Comparison of ENCODE assay signal across 15 cellular contexts in the genomic region with DNA sequence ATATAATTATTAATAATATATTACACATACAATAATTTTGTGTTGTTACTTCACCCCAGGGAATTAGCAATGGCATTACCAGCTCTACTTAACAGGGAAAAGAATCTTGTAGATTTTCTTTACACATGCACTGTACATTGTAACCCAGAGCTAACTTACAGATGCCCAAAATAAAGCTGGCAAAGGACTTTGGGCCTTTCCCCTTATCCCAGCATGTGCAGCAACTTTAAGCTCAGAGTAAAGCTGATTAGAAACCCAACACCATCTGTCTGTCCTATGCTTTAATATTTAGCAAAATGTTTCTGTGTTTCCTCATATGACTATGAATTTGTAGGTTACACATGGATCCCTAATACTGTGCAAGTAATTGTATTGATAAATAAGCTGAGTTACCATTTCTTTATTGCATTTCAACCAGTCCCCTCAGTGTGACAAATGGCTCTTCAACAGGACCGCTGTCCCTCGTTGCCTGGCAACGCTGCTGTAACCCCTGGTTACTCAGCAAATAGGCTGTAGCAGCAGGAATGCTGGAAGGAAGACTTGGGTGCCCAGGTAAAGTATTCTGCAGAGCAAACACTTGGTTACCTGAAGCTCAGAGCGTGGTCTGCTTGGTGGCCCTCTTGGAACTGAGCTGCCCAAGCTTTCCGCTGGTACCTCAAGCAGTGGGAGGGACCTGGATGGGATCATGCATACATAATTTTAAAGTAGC. TPM values are rescaled to one million over a fixed set of nuclear protein-coding genes. Genes with fewer than 3 reads are reported as not detected.
DNase-seq lines count a peak whose midpoint lies in the region; ATAC-seq, FAIRE-seq and TF ChIP-seq lines count a peak whose summit lies in the region.
"Had no signal": no experiment of that assay in that cellular context is flagged by ENCODE, and none has a peak within 500 bp of the region (broad histone marks: within the 10 kb centered on the region; RNA-seq: fewer than 3 reads in every experiment).

A gene with protein sequence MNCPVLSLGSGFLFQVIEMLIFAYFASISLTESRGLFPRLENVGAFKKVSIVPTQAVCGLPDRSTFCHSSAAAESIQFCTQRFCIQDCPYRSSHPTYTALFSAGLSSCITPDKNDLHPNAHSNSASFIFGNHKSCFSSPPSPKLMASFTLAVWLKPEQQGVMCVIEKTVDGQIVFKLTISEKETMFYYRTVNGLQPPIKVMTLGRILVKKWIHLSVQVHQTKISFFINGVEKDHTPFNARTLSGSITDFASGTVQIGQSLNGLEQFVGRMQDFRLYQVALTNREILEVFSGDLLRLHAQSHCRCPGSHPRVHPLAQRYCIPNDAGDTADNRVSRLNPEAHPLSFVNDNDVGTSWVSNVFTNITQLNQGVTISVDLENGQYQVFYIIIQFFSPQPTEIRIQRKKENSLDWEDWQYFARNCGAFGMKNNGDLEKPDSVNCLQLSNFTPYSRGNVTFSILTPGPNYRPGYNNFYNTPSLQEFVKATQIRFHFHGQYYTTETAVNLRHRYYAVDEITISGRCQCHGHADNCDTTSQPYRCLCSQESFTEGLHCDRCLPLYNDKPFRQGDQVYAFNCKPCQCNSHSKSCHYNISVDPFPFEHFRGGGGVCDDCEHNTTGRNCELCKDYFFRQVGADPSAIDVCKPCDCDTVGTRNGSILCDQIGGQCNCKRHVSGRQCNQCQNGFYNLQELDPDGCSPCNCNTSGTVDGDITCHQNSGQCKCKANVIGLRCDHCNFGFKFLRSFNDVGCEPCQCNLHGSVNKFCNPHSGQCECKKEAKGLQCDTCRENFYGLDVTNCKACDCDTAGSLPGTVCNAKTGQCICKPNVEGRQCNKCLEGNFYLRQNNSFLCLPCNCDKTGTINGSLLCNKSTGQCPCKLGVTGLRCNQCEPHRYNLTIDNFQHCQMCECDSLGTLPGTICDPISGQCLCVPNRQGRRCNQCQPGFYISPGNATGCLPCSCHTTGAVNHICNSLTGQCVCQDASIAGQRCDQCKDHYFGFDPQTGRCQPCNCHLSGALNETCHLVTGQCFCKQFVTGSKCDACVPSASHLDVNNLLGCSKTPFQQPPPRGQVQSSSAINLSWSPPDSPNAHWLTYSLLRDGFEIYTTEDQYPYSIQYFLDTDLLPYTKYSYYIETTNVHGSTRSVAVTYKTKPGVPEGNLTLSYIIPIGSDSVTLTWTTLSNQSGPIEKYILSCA (N-terminal part only) (minus strand): TSS at position 628 of the 709 bp plus-strand sequence. CDS start 1,112 bp downstream, outside the sequence.

- TF ChIP-seq CTCF in Caco-2 (IDR thresholded peaks at IDR 0.05; ENCODE audit: insufficient read depth in 1 of 2, low read depth in 1 of 2, low read length in 1 of 2, severe bottlenecking in 1 of 2, unreplicated experiment in 1 of 2) (no peak), HepG2 (CRISPR knock-in tag; IDR thresholded peaks at IDR 0.05) (no peak)

- 14% methylated on average over 5 of the region's 5 CpGs for WGBS in HepG2 (ENCODE audit: low lambda C conversion rate)

- H3K4me3 ChIP-seq in Caco-2 (ENCODE audit: low read depth, low read length) (no peak within 1 kb of the TSS), HepG2 (replicated peaks in 1 of 3; ENCODE audit: insufficient read depth in 1 of 3, low read depth in 2 of 3, low read length in 3 of 3) (no peak within 1 kb of the TSS)

- no peak within 1 kb of the TSS for H3K4me2 ChIP-seq in HepG2 (ENCODE audit: low read depth, low read length)

- H3K9me3 Mint-ChIP-seq in Caco-2 (ENCODE audit: unreplicated experiment): no peaks in the 10 kb centered on the region
- H3K9me3 Mint-ChIP-seq: activated naive CD8-positive, alpha-beta T cell treated with anti-CD3 and anti-CD28 coated beads for 36 hours had no signal

- no peaks in the 10 kb centered on the region for H3K27me3 Mint-ChIP-seq in Caco-2 (ENCODE audit: insufficient read depth, unreplicated experiment)
- H3K27me3 Mint-ChIP-seq: activated naive CD8-positive, alpha-beta T cell treated with anti-CD3 and anti-CD28 coated beads for 36 hours had no signal

- no peak within 1 kb of the TSS for H3K27ac ChIP-seq in substantia nigra (ENCODE audit: low read depth, low read length, poor library complexity, severe bottlenecking)
- H3K27ac ChIP-seq in HepG2 (ENCODE audit: extremely low read length, insufficient read depth, low read length): no peak within 1 kb of the TSS

- no peak within 1 kb of the TSS for H3K4me3 Mint-ChIP-seq in Caco-2 (ENCODE audit: unreplicated experiment)
- H3K4me3 Mint-ChIP-seq: activated naive CD8-positive, alpha-beta T cell treated with anti-CD3 and anti-CD28 coated beads for 36 hours had no signal

- DNase-seq in Caco-2 (peak; percentile 15 to 43), NCI-H1417 treated with DMSO at 0.1 percent for 48 hours (lab: John Stamatoyannopoulos, UW) (peak; percentile 22), NCI-H774 (lab: John Stamatoyannopoulos, UW) (peak; percentile 83), iPS-NIHi7 (ENCODE audit: extremely low spot score) (peak; percentile 21), substantia nigra (lab: John Stamatoyannopoulos, UW) (no peak), HepG2 (ENCODE audit: low spot score) (no peak), DMS79 (lab: John Stamatoyannopoulos, UW) (no peak)
- no peak for DNase-seq in stimulated activated CD4-positive, alpha-beta T cell treated with anti-CD3 and anti-CD28 coated beads, Interleukin-15, amount 100 ng/mL, for 24 hours
- DNase-seq: activated CD4-positive, CD25-positive, alpha-beta regulatory T cell; activated naive CD8-positive, alpha-beta T cell treated with anti-CD3 and anti-CD28 coated beads for 36 hours; central memory CD4-positive, alpha-beta T cell; DND-41; stimulated activated CD4-positive, alpha-beta T cell treated with anti-CD3 and anti-CD28 coated beads, Interleukin-1b, Interleukin-23, amount 100 ng/mL, for 48 hours had no signal

- H3K27ac Mint-ChIP-seq in Caco-2 (ENCODE audit: unreplicated experiment): no peak within 1 kb of the TSS
- H3K27ac Mint-ChIP-seq: activated naive CD8-positive, alpha-beta T cell treated with anti-CD3 and anti-CD28 coated beads for 36 hours had no signal

- no peak within 1 kb of the TSS for H3K9ac ChIP-seq in HepG2 (ENCODE audit: insufficient read depth, low read depth, low read length)

- ATAC-seq in HepG2: no peak

- H3K36me3 ChIP-seq in Caco-2 (ENCODE audit: control insufficient read depth, insufficient read depth, low read length): no peaks in the 10 kb centered on the region
- H3K36me3 ChIP-seq in HepG2 (replicated peaks in 1 of 2; ENCODE audit: control insufficient read depth in 1 of 2, insufficient read depth in 2 of 2, low read length in 2 of 2): no peaks in the 10 kb centered on the region

- H3K9me3 ChIP-seq in Caco-2: no peaks in the 10 kb centered on the region
- no peaks in the 10 kb centered on the region for H3K9me3 ChIP-seq in HepG2 (ENCODE audit: low read length)

- H3K27me3 ChIP-seq in Caco-2 (replicated peaks; ENCODE audit: control insufficient read depth, insufficient read depth, low read length) (no peaks in the 10 kb centered on the region), HepG2 (ENCODE audit: control insufficient read depth in 1 of 2, insufficient read depth in 2 of 2, low read length in 2 of 2) (no peaks in the 10 kb centered on the region)

- H3K36me3 Mint-ChIP-seq in Caco-2 (ENCODE audit: insufficient read depth, unreplicated experiment): no peaks in the 10 kb centered on the region
- H3K36me3 Mint-ChIP-seq: activated naive CD8-positive, alpha-beta T cell treated with anti-CD3 and anti-CD28 coated beads for 36 hours had no signal

- POLR2A ChIA-PET in Caco-2 (lab: Charles Lee) (no interaction called here), HepG2 (lab: Yijun Ruan, JAX) (no interaction called here)

- CTCF ChIA-PET in Caco-2 (lab: Charles Lee) (no interaction called here), HepG2 (lab: Yijun Ruan, JAX; ENCODE audit: low intra/inter-chr PET ratio, low total read pairs) (no interaction called here)

- no peak for TF ChIP-seq RAD21 in HepG2 (CRISPR knock-in tag; IDR thresholded peaks at IDR 0.05)

- H3K4me1 ChIP-seq in Caco-2 (peaks cover 20% of the 10 kb centered on the region), HepG2 (ENCODE audit: insufficient read depth, low read length) (no peaks in the 10 kb centered on the region)

- TF ChIP-seq EP300 in HepG2 (IDR thresholded peaks at IDR 0.05; ENCODE audit: low read depth in 2 of 2, low read length in 2 of 2) (no peak), HepG2 (CRISPR knock-in tag; IDR thresholded peaks at IDR 0.05; ENCODE audit: borderline replicate concordance) (no peak)

- intact Hi-C loops in Caco-2 (cut with micrococcal nuclease; ENCODE audit: unreplicated experiment) (loop anchor here (10.0 kb wide), 1 partner anchor 198 kb away; no protein-coding TSS in a partner anchor), HepG2 (cut with micrococcal nuclease; ENCODE audit: unreplicated experiment) (no loop called here)

- no peak for FAIRE-seq in HepG2 (lab: Jason Lieb, UNC)
- FAIRE-seq: HTR-8/SVneo had no signal

- in situ Hi-C loops in HepG2 (cut with HindIII; ENCODE audit: extremely low pct_ligation_motif_present, low pct_unique_long_range_greater_than_20kb): no loop called here

- H3K4me1 Mint-ChIP-seq in Caco-2 (ENCODE audit: low read depth, unreplicated experiment): peaks cover 6% of the 10 kb centered on the region
- H3K4me1 Mint-ChIP-seq: activated naive CD8-positive, alpha-beta T cell treated with anti-CD3 and anti-CD28 coated beads for 36 hours had no signal

- no peak within 1 kb of the TSS for H2AFZ ChIP-seq in HepG2 (ENCODE audit: low read length)

- TF ChIP-seq POLR2A in HepG2 (IDR thresholded peaks at IDR 0.05; ENCODE audit: insufficient read depth in 1 of 2, low read depth in 2 of 2, low read length in 2 of 2): no peak

- H4K20me1 ChIP-seq in HepG2 (ENCODE audit: insufficient read depth, low read length): no peaks in the 10 kb centered on the region

- BruUV-seq in Caco-2 (replicated peaks; lab: Mats Ljungman, UMichigan): no TSS peak
- BruUV-seq in HepG2 (replicated peaks; lab: Mats Ljungman, UMichigan): no TSS peak

- H3K79me2 ChIP-seq in HepG2 (ENCODE audit: insufficient read depth, low read length): no peaks in the 10 kb centered on the region

RNA-seq across cellular contexts. Expression of the gene that starts here (rescaled TPM):
- total RNA-seq in Caco-2 (2022): 0.11 and 0.26 TPM in 2 replicates
- total RNA-seq in HepG2 (2016; rRNA removed; fragmentation: Illumina TruSeq; extraction: Trizol): 0.01 and 0.02 TPM in 2 replicates
- total RNA-seq in HepG2 (2016; cell fraction: cytosol; rRNA removed; fragmentation: Illumina TruSeq; extraction: Trizol; ENCODE audit: low read depth): not detected in 2 replicates
- total RNA-seq in HepG2 (2016; cell fraction: insoluble cytoplasmic fraction; rRNA removed; fragmentation: Illumina TruSeq; extraction: Trizol): under 0.01 and 0.01 TPM in 2 replicates
- total RNA-seq in HepG2 (2016; cell fraction: membrane; rRNA removed; fragmentation: Illumina TruSeq; extraction: Trizol): under 0.01 TPM in 1 of 2 replicates, not detected in the other
- total RNA-seq in HepG2 (2016; cell fraction: nucleus; rRNA removed; fragmentation: Illumina TruSeq; extraction: Trizol): 0.03 TPM in 1 of 2 replicates, not detected in the other
- under 0.01 TPM in 1 of 2 replicates, not detected in the other for polyA plus RNA-seq in HepG2 (2011; rRNA removed)
- not detected in 2 replicates for polyA plus RNA-seq in HepG2 (2011; cell fraction: cytosol; rRNA removed)
- not detected in 2 replicates for polyA plus RNA-seq in HepG2 (2011; cell fraction: nucleus; rRNA removed)
- polyA plus RNA-seq in HepG2 (2012): 0.01 TPM in 2 replicates
- polyA plus RNA-seq in HepG2 (2016; cell fraction: cytosol; fragmentation: Illumina TruSeq; extraction: Trizol; ENCODE audit: low read depth): not detected in 2 replicates
- 0.02 TPM in 2 replicates for polyA plus RNA-seq in HepG2 (2016; cell fraction: insoluble cytoplasmic fraction; fragmentation: Illumina TruSeq; extraction: Trizol; ENCODE audit: low read depth)
- not detected in 2 replicates for polyA plus RNA-seq in HepG2 (2016; cell fraction: membrane; fragmentation: Illumina TruSeq; extraction: Trizol; ENCODE audit: low read depth)
- polyA plus RNA-seq in HepG2 (2016; cell fraction: nucleus; fragmentation: Illumina TruSeq; extraction: Trizol; ENCODE audit: insufficient read depth, low read depth): not detected in 2 replicates
- polyA minus RNA-seq in HepG2 (2011; rRNA and poly(A)+ RNA removed; ENCODE audit: low replicate concordance): 0.02 TPM in 1 of 2 replicates, not detected in the other
- not detected in 2 replicates for polyA minus RNA-seq in HepG2 (2011; cell fraction: cytosol; rRNA and poly(A)+ RNA removed)
- under 0.01 TPM in 2 replicates for polyA minus RNA-seq in HepG2 (2011; cell fraction: nucleus; rRNA and poly(A)+ RNA removed)
- total RNA-seq: activated naive CD8-positive, alpha-beta T cell treated with anti-CD3 and anti-CD28 coated beads for 36 hours; glomerular endothelial cell had no signal

Comparison
In these comparisons a context has a peak if more than half of its experiments do, and no peak if none do; other contexts are left out.
1. Peak in DNase-seq in Caco-2; RNA of the gene not detected or under 1 TPM.
2. DNase-seq: peak in NCI-H1417 treated with DMSO at 0.1 percent for 48 hours (single experiment), NCI-H774 (single experiment) and iPS-NIHi7 (single experiment); none in stimulated activated CD4-positive, alpha-beta T cell treated with anti-CD3 and anti-CD28 coated beads, Interleukin-15, amount 100 ng/mL, for 24 hours (single experiment), substantia nigra (0 of 49), HepG2 (single experiment) and DMS79 (single experiment).